ENCODE assay signal across 24 cellular contexts in the genomic region with DNA sequence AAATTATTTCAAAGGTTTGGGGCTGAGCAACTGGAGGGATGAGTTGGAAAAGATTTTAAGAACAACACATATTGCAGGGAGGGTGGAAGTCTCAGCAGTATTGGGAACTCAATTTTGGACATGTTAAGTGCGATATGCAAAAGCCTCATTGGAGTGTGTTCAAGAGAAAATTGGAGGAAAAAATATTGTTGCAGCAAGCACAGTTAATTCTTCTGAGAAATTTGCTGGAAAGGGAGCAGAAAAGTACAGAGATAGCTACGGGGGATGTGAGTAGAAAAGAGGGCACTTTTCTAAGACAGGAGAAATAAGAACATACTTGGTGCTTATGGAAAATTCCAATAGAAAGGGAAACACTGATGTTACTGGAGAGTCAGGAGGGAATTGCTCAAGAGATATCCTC. TPM values are rescaled to one million over a fixed set of nuclear protein-coding genes. Genes with fewer than 3 reads are reported as not detected.
"Had no signal": no experiment of that assay in that cellular context is flagged by ENCODE, and none has a peak within 500 bp of the region (broad histone marks: within the 10 kb centered on the region; RNA-seq: fewer than 3 reads in every experiment).

No MANE protein-coding gene starts in this region.

- H3K27me3 Mint-ChIP-seq: activated B cell treated with CpG ODN at 0.5 μM for 24 hours; activated CD4-positive, alpha-beta T cell treated with anti-CD3 and anti-CD28 coated beads, Interleukin-2, amount 10 ng/mL, durations not matched to agents 24 days and 14 days; activated CD8-positive, alpha-beta memory T cell treated with anti-CD3 and anti-CD28 coated beads, Interleukin-2, amount 10 ng/mL, durations not matched to agents 7 days and 5 days; activated naive CD4-positive, alpha-beta T cell treated with anti-CD3 and anti-CD28 coated beads, Interleukin-2, amount 50 U/mL, for 24 hours; activated T-cell treated with anti-CD3 and anti-CD28 coated beads, Interleukin-2, amount 50 U/mL, for 24 hours had no signal

- ATAC-seq: activated CD8-positive, alpha-beta memory T cell treated with anti-CD3 and anti-CD28 coated beads, Interleukin-2, amount 10 ng/mL, durations not matched to agents 7 days and 5 days; PC-3; T-cell had no signal

- H3K36me3 Mint-ChIP-seq: activated CD8-positive, alpha-beta memory T cell treated with anti-CD3 and anti-CD28 coated beads, Interleukin-2, amount 10 ng/mL, durations not matched to agents 7 days and 5 days; activated naive CD4-positive, alpha-beta T cell treated with anti-CD3 and anti-CD28 coated beads, Interleukin-2, amount 50 U/mL, for 24 hours; T-cell had no signal

- H3K27ac Mint-ChIP-seq: activated B cell treated with CpG ODN at 0.5 μM for 24 hours; activated CD4-positive, alpha-beta T cell treated with anti-CD3 and anti-CD28 coated beads, Interleukin-2, amount 10 ng/mL, durations not matched to agents 24 days and 14 days; activated CD8-positive, alpha-beta memory T cell treated with anti-CD3 and anti-CD28 coated beads, Interleukin-2, amount 10 ng/mL, durations not matched to agents 7 days and 5 days; activated naive CD4-positive, alpha-beta T cell treated with anti-CD3 and anti-CD28 coated beads, Interleukin-2, amount 50 U/mL, for 24 hours; activated T-cell treated with anti-CD3 and anti-CD28 coated beads, Interleukin-2, amount 50 U/mL, for 24 hours; activated T-helper 1 cell treated with anti-CD3 and anti-CD28 coated beads, Interleukin-12 subunit alpha, Interleukin-12 subunit beta, Interleukin-2, Interleukin-4 antibody, amounts not matched to agents 30 ng/mL and 10 ng/mL and 1 ng/mL, durations not matched to agents 14 hours and 24 hours and 36 hours; T-cell had no signal

- H3K4me1 Mint-ChIP-seq: activated B cell treated with CpG ODN at 0.5 μM for 24 hours; activated CD4-positive, alpha-beta T cell treated with anti-CD3 and anti-CD28 coated beads, Interleukin-2, amount 10 ng/mL, durations not matched to agents 24 days and 14 days; activated CD8-positive, alpha-beta memory T cell treated with anti-CD3 and anti-CD28 coated beads, Interleukin-2, amount 10 ng/mL, durations not matched to agents 7 days and 5 days; activated naive CD4-positive, alpha-beta T cell treated with anti-CD3 and anti-CD28 coated beads, Interleukin-2, amount 50 U/mL, for 24 hours; T-cell had no signal

- H3K4me3 Mint-ChIP-seq: activated B cell treated with CpG ODN at 0.5 μM for 24 hours; activated CD4-positive, alpha-beta T cell treated with anti-CD3 and anti-CD28 coated beads, Interleukin-2, amount 10 ng/mL, durations not matched to agents 24 days and 14 days; activated CD8-positive, alpha-beta memory T cell treated with anti-CD3 and anti-CD28 coated beads, Interleukin-2, amount 10 ng/mL, durations not matched to agents 7 days and 5 days; activated naive CD4-positive, alpha-beta T cell treated with anti-CD3 and anti-CD28 coated beads, Interleukin-2, amount 50 U/mL, for 24 hours; activated T-cell treated with anti-CD3 and anti-CD28 coated beads, Interleukin-2, amount 50 U/mL, for 24 hours; activated T-helper 1 cell treated with anti-CD3 and anti-CD28 coated beads, Interleukin-12 subunit alpha, Interleukin-12 subunit beta, Interleukin-2, Interleukin-4 antibody, amounts not matched to agents 30 ng/mL and 10 ng/mL and 1 ng/mL, durations not matched to agents 14 hours and 24 hours and 36 hours; T-cell had no signal

- DNase-seq: activated B cell treated with CpG ODN at 0.5 μM for 24 hours; activated CD4-positive, alpha-beta T cell treated with anti-CD3 and anti-CD28 coated beads for 1 hour; activated CD4-positive, alpha-beta T cell treated with anti-CD3 and anti-CD28 coated beads, Interleukin-2, amount 10 ng/mL, durations not matched to agents 24 days and 14 days; activated CD4-positive, alpha-beta T cell treated with anti-CD3 and anti-CD28 coated beads, Interleukin-2, amount 50 U/mL, for 48 hours; activated CD8-positive, alpha-beta memory T cell treated with anti-CD3 and anti-CD28 coated beads, Interleukin-2, amount 10 ng/mL, durations not matched to agents 7 days and 5 days; activated effector memory CD4-positive, alpha-beta T cell treated with Interleukin-2 at 50 U/mL for 16 hours; activated naive CD4-positive, alpha-beta T cell; activated T-cell treated with anti-CD3 and anti-CD28 coated beads, Interleukin-2, amount 50 U/mL, for 24 hours; amniotic stem cell; KBM-7; NCI-H1092; NCI-H1417 treated with DMSO at 0.1 percent for 48 hours; NCI-H1694 treated with DMSO at 0.1 percent for 48 hours; NCI-H2029 treated with DMSO at 0.1 percent for 48 hours; NCI-H510A treated with DMSO at 0.1 percent for 48 hours; NCI-H69; NK-92 treated with Interleukin-12 subunit alpha and Interleukin-12 subunit beta, amount 100 ng/mL, for 24 hours; PC-3; SIG-M5; T-cell; T-helper 2 cell; T1000 had no signal

- H3K9me3 Mint-ChIP-seq: activated CD4-positive, alpha-beta T cell treated with anti-CD3 and anti-CD28 coated beads, Interleukin-2, amount 10 ng/mL, durations not matched to agents 24 days and 14 days; activated T-helper 1 cell treated with anti-CD3 and anti-CD28 coated beads, Interleukin-12 subunit alpha, Interleukin-12 subunit beta, Interleukin-2, Interleukin-4 antibody, amounts not matched to agents 30 ng/mL and 10 ng/mL and 1 ng/mL, durations not matched to agents 14 hours and 24 hours and 36 hours had no signal

RNA-seq across cellular contexts. Expression of gene MAGI2, which starts 59.8 kb away (rescaled TPM):
- total RNA-seq: PC-3 had no signal
